25 cellular contexts compared by ENCODE assay signal in the genomic region with DNA sequence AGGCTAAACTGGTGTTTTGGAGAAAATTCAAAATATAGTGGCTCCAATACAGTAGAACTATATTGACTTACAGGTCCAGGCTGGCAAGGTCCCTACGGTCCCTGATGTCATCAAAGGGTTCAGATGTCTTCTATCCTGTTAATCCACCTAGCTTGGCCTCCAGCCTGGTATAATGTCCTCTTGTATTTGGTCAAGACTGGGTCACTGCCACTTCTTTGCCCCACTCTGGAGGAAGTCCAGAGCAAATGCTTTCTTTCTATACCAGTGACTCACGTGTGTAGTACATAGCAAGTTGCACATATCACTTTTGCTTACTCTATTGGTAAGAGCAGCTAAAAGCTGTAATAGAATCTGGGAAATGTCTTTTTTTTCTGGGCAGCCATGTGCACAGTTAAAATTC.
DNase-seq lines count a peak whose midpoint lies in the region; ATAC-seq, FAIRE-seq and TF ChIP-seq lines count a peak whose summit lies in the region.
"Had no signal": no experiment of that assay in that cellular context is flagged by ENCODE, and none has a peak within 500 bp of the region (broad histone marks: within the 10 kb centered on the region; RNA-seq: fewer than 3 reads in every experiment).

No MANE protein-coding gene starts in this region.

- H3K4me1 Mint-ChIP-seq in osteocyte (ENCODE audit: unreplicated experiment) (peaks cover 5% of the 10 kb centered on the region), MCF 10A (ENCODE audit: insufficient read depth, unreplicated experiment) (no peaks in the 10 kb centered on the region)
- no peaks in the 10 kb centered on the region for H3K4me1 Mint-ChIP-seq in activated naive CD8-positive, alpha-beta T cell treated with anti-CD3 and anti-CD28 coated beads, Interleukin-2, amount 50 U/mL, for 24 hours
- H3K4me1 Mint-ChIP-seq: activated CD4-positive, alpha-beta T cell treated with anti-CD3 and anti-CD28 coated beads, Interleukin-2, amount 10 ng/mL, durations not matched to agents 7 days and 5 days had no signal

- H3K36me3 ChIP-seq in H1 (ENCODE audit: control insufficient read depth in 2 of 4, insufficient read depth in 4 of 4, low read length in 3 of 4): no peaks in the 10 kb centered on the region; a peak in 1 of 8 replicates
- H3K36me3 ChIP-seq: neutrophil, upper lobe of right lung had no signal

- BruUV-seq in MCF 10A (replicated peaks; lab: Mats Ljungman, UMichigan): no TSS peak

- no peaks in the 10 kb centered on the region for H3K9me3 ChIP-seq in H1 (ENCODE audit: insufficient read depth in 2 of 2, low read depth in 1 of 2, low read length in 1 of 2)
- H3K9me3 ChIP-seq: neutrophil, Peyer's patch, upper lobe of right lung had no signal

- H3K4me2 ChIP-seq in H1 (ENCODE audit: insufficient read depth in 1 of 2, low read depth in 2 of 2, low read length in 2 of 2): no peak overlapping the region

- ATAC-seq in activated naive CD8-positive, alpha-beta T cell treated with anti-CD3 and anti-CD28 coated beads, Interleukin-2, amount 50 U/mL, for 24 hours: no peak
- ATAC-seq: HCT116, upper lobe of right lung had no signal

- H3K18ac ChIP-seq in H1 (ENCODE audit: extremely low read depth, low read length): no peak overlapping the region

- no peaks in the 10 kb centered on the region for H3K4me1 ChIP-seq in H1 (replicated peaks in 1 of 4; ENCODE audit: control insufficient read depth in 3 of 4, insufficient read depth in 4 of 4, low read length in 3 of 4)
- H3K4me1 ChIP-seq: Peyer's patch, upper lobe of right lung had no signal

- TF ChIP-seq EP300 in H1 (IDR thresholded peaks at IDR 0.05; ENCODE audit: borderline replicate concordance in 1 of 2, low read depth in 2 of 2, low read length in 2 of 2): no peak

- no peak overlapping the region for H4K5ac ChIP-seq in H1 (ENCODE audit: insufficient read length, low read depth, low read length)

- H3K4ac ChIP-seq in H1 (replicated peaks; ENCODE audit: insufficient read length, low read depth, low read length): no peak overlapping the region

- no peak overlapping the region for H2BK12ac ChIP-seq in H1 (ENCODE audit: low read depth, low read length)

- WGBS in H1 (ENCODE audit: extremely low coverage in 1 of 2, insufficient coverage in 1 of 2, insufficient read length in 1 of 2, insufficient replicate concordance in 2 of 2, low coverage in 1 of 2, low lambda C conversion rate in 2 of 2, missing lambda C conversion rate in 1 of 2), 2 experiments: 89% methylated on average over 2 of the region's 2 CpGs; no CpG with 5 or more reads in 1 of the 2 experiments

- H4K8ac ChIP-seq in H1 (ENCODE audit: extremely low read depth, insufficient read depth, low read length): no peak overlapping the region

- POLR2A ChIA-PET in H1 (lab: Charles Lee; ENCODE audit: partially characterized antibody) (no interaction called here), MCF 10A (lab: Yijun Ruan, JAX) (no interaction called here)

- H2BK5ac ChIP-seq in H1 (ENCODE audit: low read depth, low read length): no peak overlapping the region

- H3K56ac ChIP-seq in H1 (replicated peaks; ENCODE audit: insufficient read length, low read depth, low read length): no peak overlapping the region

- peak; percentile 19 for FAIRE-seq in H1 (lab: Jason Lieb, UNC)
- FAIRE-seq: small intestine had no signal

- intact Hi-C loops in MCF 10A (cut with micrococcal nuclease): no loop called here

- no peak overlapping the region for H3K27ac ChIP-seq in H1 (ENCODE audit: low read depth, low read length)
- H3K27ac ChIP-seq: cardiac muscle cell, HL-60, neutrophil, upper lobe of right lung had no signal

- peaks cover 0 to 2% of the 10 kb centered on the region in 2 experiments; a peak in 1 of 4 replicates for H3K79me2 ChIP-seq in H1 (ENCODE audit: control insufficient read depth in 1 of 2, insufficient read depth in 2 of 2, low read length in 2 of 2)

- TF ChIP-seq RAD21 in H1 (IDR thresholded peaks at IDR 0.05 in 1 of 2, conservative IDR thresholded peaks at IDR 0.05 in 1 of 2; ENCODE audit: low read depth in 2 of 2, low read length in 2 of 2): no peak

- no peak overlapping the region for H3K23ac ChIP-seq in H1 (ENCODE audit: insufficient read length)

- no peak overlapping the region for H2AK5ac ChIP-seq in H1 (ENCODE audit: low read depth, low read length)

- H3K27ac Mint-ChIP-seq in osteocyte (ENCODE audit: unreplicated experiment) (peak overlapping the region; percentile 27), MCF 10A (ENCODE audit: low read depth, unreplicated experiment) (no peak overlapping the region)
- no peak overlapping the region for H3K27ac Mint-ChIP-seq in activated naive CD8-positive, alpha-beta T cell treated with anti-CD3 and anti-CD28 coated beads, Interleukin-2, amount 50 U/mL, for 24 hours
- H3K27ac Mint-ChIP-seq: activated CD4-positive, alpha-beta T cell treated with anti-CD3 and anti-CD28 coated beads, Interleukin-2, amount 10 ng/mL, durations not matched to agents 7 days and 5 days; activated naive CD4-positive, alpha-beta T cell treated with anti-CD3 and anti-CD28 coated beads for 36 hours had no signal

- CTCF ChIA-PET in H1 (lab: Charles Lee; ENCODE audit: partially characterized antibody): interaction anchor here (1.0 kb wide), 1 partner anchor 291 kb away, joined by 3 read pairs; no protein-coding TSS in a partner anchor
- CTCF ChIA-PET in MCF 10A (lab: Yijun Ruan, JAX): interaction anchor here (1.0 to 1.4 kb wide), 2 partner anchors 11 to 320 kb away, joined by 4 read pairs; no protein-coding TSS in a partner anchor

- H4K91ac ChIP-seq in H1 (replicated peaks; ENCODE audit: insufficient read length, low read length): no peak overlapping the region

- DNase-seq in ELR (ENCODE audit: low read depth): peak; percentile 2
- DNase-seq in MV-4-11 (lab: John Stamatoyannopoulos, UW): peak; percentile 15
- DNase-seq in H1 (ENCODE audit: low read depth in 1 of 2, low spot score in 2 of 2): no peak
- DNase-seq in osteocyte (ENCODE audit: extremely low spot score, unreplicated experiment): no peak
- DNase-seq in MCF 10A (ENCODE audit: unreplicated experiment): no peak
- no peak for DNase-seq in activated naive CD8-positive, alpha-beta T cell treated with anti-CD3 and anti-CD28 coated beads, Interleukin-2, amount 50 U/mL, for 24 hours
- DNase-seq in SW 1271 (lab: John Stamatoyannopoulos, UW): no peak
- DNase-seq: ACHN; activated CD4-positive, alpha-beta T cell treated with anti-CD3 and anti-CD28 coated beads, Interleukin-2, amount 10 ng/mL, durations not matched to agents 7 days and 5 days; activated naive CD4-positive, alpha-beta T cell treated with anti-CD3 and anti-CD28 coated beads for 36 hours; activated T-cell treated with anti-CD3 and anti-CD28 coated beads, Interleukin-2, amount 50 U/mL, for 48 hours; amygdala; cortex of kidney; DMS53; head of caudate nucleus; NCI-H1436; NCI-H510A treated with DMSO at 0.1 percent for 48 hours; NK-92 treated with Interleukin-12 subunit alpha and Interleukin-12 subunit beta, amount 100 ng/mL, for 24 hours; Peyer's patch; small intestine; upper lobe of right lung had no signal

- H3K4me3 ChIP-seq in H1 (ENCODE audit: extremely low read depth in 1 of 4, insufficient read depth in 2 of 4, low read depth in 3 of 4, low read length in 4 of 4): no peak overlapping the region
- H3K4me3 ChIP-seq: cardiac muscle cell, Peyer's patch, upper lobe of right lung had no signal

- H4K20me1 ChIP-seq in H1 (replicated peaks in 1 of 2; ENCODE audit: control insufficient read depth in 1 of 2, insufficient read depth in 2 of 2, low read length in 2 of 2): no peaks in the 10 kb centered on the region

- no peaks in the 10 kb centered on the region for H3K27me3 Mint-ChIP-seq in osteocyte (ENCODE audit: unreplicated experiment)
- no peaks in the 10 kb centered on the region for H3K27me3 Mint-ChIP-seq in MCF 10A (ENCODE audit: insufficient read depth, unreplicated experiment)
- H3K27me3 Mint-ChIP-seq in activated naive CD8-positive, alpha-beta T cell treated with anti-CD3 and anti-CD28 coated beads, Interleukin-2, amount 50 U/mL, for 24 hours: no peaks in the 10 kb centered on the region
- H3K27me3 Mint-ChIP-seq: activated CD4-positive, alpha-beta T cell treated with anti-CD3 and anti-CD28 coated beads, Interleukin-2, amount 10 ng/mL, durations not matched to agents 7 days and 5 days had no signal

- H2BK120ac ChIP-seq in H1 (replicated peaks; ENCODE audit: low read depth, low read length): no peak overlapping the region

- no peak overlapping the region for H3K9ac ChIP-seq in H1 (replicated peaks in 1 of 4; ENCODE audit: extremely low read depth in 1 of 4, low read depth in 3 of 4, low read length in 3 of 4)

- no peak for TF ChIP-seq POLR2A in H1 (IDR thresholded peaks at IDR 0.05; ENCODE audit: control extremely low read depth in 1 of 2, low read depth in 2 of 2, low read length in 2 of 2)

- no peak overlapping the region for H2BK20ac ChIP-seq in H1 (ENCODE audit: low read length)

- no peak overlapping the region for H3K14ac ChIP-seq in H1 (ENCODE audit: insufficient read length)

- H2BK15ac ChIP-seq in H1 (ENCODE audit: low read length): no peak overlapping the region

- H3K79me1 ChIP-seq in H1 (ENCODE audit: low read depth, low read length): no peaks in the 10 kb centered on the region

- H3K9me3 Mint-ChIP-seq in osteocyte (ENCODE audit: unreplicated experiment) (peaks cover 5% of the 10 kb centered on the region), MCF 10A (ENCODE audit: unreplicated experiment) (no peaks in the 10 kb centered on the region)
- H3K9me3 Mint-ChIP-seq in activated naive CD8-positive, alpha-beta T cell treated with anti-CD3 and anti-CD28 coated beads, Interleukin-2, amount 50 U/mL, for 24 hours: peaks cover 9% of the 10 kb centered on the region

- H3K4me3 Mint-ChIP-seq in osteocyte (ENCODE audit: unreplicated experiment): no peak overlapping the region
- no peak overlapping the region for H3K4me3 Mint-ChIP-seq in MCF 10A (ENCODE audit: unreplicated experiment)
- no peak overlapping the region for H3K4me3 Mint-ChIP-seq in activated naive CD8-positive, alpha-beta T cell treated with anti-CD3 and anti-CD28 coated beads, Interleukin-2, amount 50 U/mL, for 24 hours
- H3K4me3 Mint-ChIP-seq: activated CD4-positive, alpha-beta T cell treated with anti-CD3 and anti-CD28 coated beads, Interleukin-2, amount 10 ng/mL, durations not matched to agents 7 days and 5 days; activated naive CD4-positive, alpha-beta T cell treated with anti-CD3 and anti-CD28 coated beads for 36 hours had no signal

- TF ChIP-seq CTCF in H1 (IDR thresholded peaks at IDR 0.05; ENCODE audit: control extremely low read depth in 1 of 3, insufficient read depth in 1 of 3, low read depth in 1 of 3, low read length in 3 of 3): no peak
- no peak for TF ChIP-seq CTCF in osteocyte (IDR thresholded peaks at IDR 0.05)
- TF ChIP-seq CTCF in MCF 10A (IDR thresholded peaks at IDR 0.05; ENCODE audit: unreplicated experiment): no peak

- H3K36me3 Mint-ChIP-seq in osteocyte (ENCODE audit: unreplicated experiment) (peaks cover 7% of the 10 kb centered on the region), MCF 10A (ENCODE audit: insufficient read depth, unreplicated experiment) (peaks cover 6% of the 10 kb centered on the region)
- H3K36me3 Mint-ChIP-seq in activated naive CD8-positive, alpha-beta T cell treated with anti-CD3 and anti-CD28 coated beads, Interleukin-2, amount 50 U/mL, for 24 hours (ENCODE audit: low read depth): peaks cover 30% of the 10 kb centered on the region

- H3K27me3 ChIP-seq in H1 (replicated peaks in 1 of 4; ENCODE audit: control insufficient read depth in 3 of 4, extremely low read depth in 1 of 4, insufficient read depth in 3 of 4, low read length in 3 of 4): no peaks in the 10 kb centered on the region
- H3K27me3 ChIP-seq: cardiac muscle cell, neutrophil, Peyer's patch, upper lobe of right lung had no signal

- H2AFZ ChIP-seq in H1 (ENCODE audit: low read length): no peak overlapping the region

- H3K23me2 ChIP-seq in H1 (ENCODE audit: low read depth, low read length): no peaks in the 10 kb centered on the region

Comparison
In these comparisons a context has a peak if more than half of its experiments do, and no peak if none do; other contexts are left out.
1. DNase-seq: peak in ELR (single experiment) and MV-4-11 (single experiment); none in H1 (0 of 2), osteocyte (single experiment), MCF 10A (single experiment), activated naive CD8-positive, alpha-beta T cell treated with anti-CD3 and anti-CD28 coated beads, Interleukin-2, amount 50 U/mL, for 24 hours (single experiment) and SW 1271 (0 of 2).